28 cellular contexts compared by ENCODE assay signal in the genomic region with DNA sequence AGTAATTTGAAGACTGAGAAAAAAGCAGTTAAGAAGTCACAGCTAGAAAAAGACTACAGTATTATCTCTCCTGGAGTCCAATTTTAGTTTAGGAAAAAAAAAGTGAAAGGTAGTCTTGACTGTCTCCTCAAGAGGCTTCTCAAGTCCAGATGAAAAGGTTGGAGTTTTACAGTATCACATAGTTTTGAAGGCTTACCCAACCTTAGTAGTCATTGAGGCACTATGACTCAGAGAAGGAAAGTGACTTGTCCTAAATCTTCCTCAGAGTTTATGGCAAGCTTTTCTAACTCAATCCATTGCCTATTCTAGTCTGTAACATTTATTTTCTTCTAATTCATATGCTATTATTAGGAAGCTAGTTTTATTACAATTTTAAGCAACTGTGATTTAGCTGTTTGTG.
DNase-seq lines count a peak whose midpoint lies in the region; ATAC-seq and TF ChIP-seq lines count a peak whose summit lies in the region.
"Had no signal": no experiment of that assay in that cellular context is flagged by ENCODE, and none has a peak within 500 bp of the region (broad histone marks: within the 10 kb centered on the region; RNA-seq: fewer than 3 reads in every experiment).

No MANE protein-coding gene starts in this region.

- no peak overlapping the region for H3K23ac ChIP-seq in mesenchymal stem cell (ENCODE audit: low read length in 2 of 2)

- H3K36me3 Mint-ChIP-seq in stimulated activated memory B cell treated with anti-CD40 and anti-IgM and Interleukin-4, amounts not matched to agents 10 μg/mL and 1 μg/mL and 100 μg/mL, for 72 hours, result no peaks in the 10 kb centered on the region

- ATAC-seq in HG02870 (IDR thresholded peaks at IDR 0.05; ENCODE audit: unreplicated experiment) (no peak), GM21381 (IDR thresholded peaks at IDR 0.05; ENCODE audit: unreplicated experiment) (no peak)
- ATAC-seq in stimulated activated memory B cell treated with anti-CD40 and anti-IgM and Interleukin-4, amounts not matched to agents 10 μg/mL and 1 μg/mL and 100 μg/mL, for 72 hours, result no peak
- ATAC-seq: GM23338, left cardiac atrium had no signal

- no peaks in the 10 kb centered on the region for H3K4me1 ChIP-seq in mesenchymal stem cell (ENCODE audit: control insufficient read depth, insufficient read depth, low read depth, low read length)
- H3K4me1 ChIP-seq: Caco-2, stomach, tibial nerve had no signal

- no peak overlapping the region for H3K14ac ChIP-seq in mesenchymal stem cell (ENCODE audit: low read length in 2 of 2)

- TF ChIP-seq CTCF in choroid plexus epithelial cell (conservative IDR thresholded peaks at IDR 0.05; ENCODE audit: low read depth, low read length), result no peak

- H3K4ac ChIP-seq in mesenchymal stem cell (ENCODE audit: low read depth in 1 of 2, low read length in 2 of 2), result no peak overlapping the region

- no peak overlapping the region for H3K27ac ChIP-seq in mesenchymal stem cell (ENCODE audit: low read length, poor library complexity, severe bottlenecking)
- H3K27ac ChIP-seq: HL-60, stomach, tibial nerve had no signal

- H2AK5ac ChIP-seq in mesenchymal stem cell (ENCODE audit: low read length, severe bottlenecking), result no peak overlapping the region

- H3K4me2 ChIP-seq in mesenchymal stem cell (ENCODE audit: low read length, poor library complexity, severe bottlenecking), result no peak overlapping the region
- H3K4me2 ChIP-seq: GM23338 had no signal

- H3K4me1 Mint-ChIP-seq in stimulated activated memory B cell treated with anti-CD40 and anti-IgM and Interleukin-4, amounts not matched to agents 10 μg/mL and 1 μg/mL and 100 μg/mL, for 72 hours, result no peaks in the 10 kb centered on the region
- H3K4me1 Mint-ChIP-seq: activated CD4-positive, alpha-beta memory T cell treated with anti-CD3 and anti-CD28 coated beads, Interleukin-2, amount 10 ng/mL, durations not matched to agents 7 days and 5 days had no signal

- no peak overlapping the region for H3K9ac ChIP-seq in mesenchymal stem cell (ENCODE audit: low read length)

- no peak overlapping the region for H3K4me3 ChIP-seq in choroid plexus epithelial cell (ENCODE audit: low read depth, low read length)
- no peak overlapping the region for H3K4me3 ChIP-seq in mesenchymal stem cell (ENCODE audit: insufficient read depth in 1 of 2, low read depth in 1 of 2, low read length in 2 of 2)
- H3K4me3 ChIP-seq: GM23338, stomach, tibial nerve had no signal

- no peaks in the 10 kb centered on the region for H3K9me3 ChIP-seq in mesenchymal stem cell (ENCODE audit: control insufficient read depth, low read length)
- H3K9me3 ChIP-seq: Caco-2, stomach, tibial nerve had no signal

- no peaks in the 10 kb centered on the region for H3K79me1 ChIP-seq in mesenchymal stem cell (replicated peaks; ENCODE audit: low read length, poor library complexity, severe bottlenecking)

- DNase-seq in ELR (ENCODE audit: low read depth) (peak; percentile 69), M059J (ENCODE audit: low read depth) (peak; percentile 38), choroid plexus epithelial cell (ENCODE audit: low read depth) (peak; percentile 27), mesenchymal stem cell (peak; percentile 7), AML-193 (lab: John Stamatoyannopoulos, UW) (no peak)
- DNase-seq: activated B cell treated with CpG ODN at 0.5 μM for 24 hours; activated CD4-positive, alpha-beta memory T cell treated with anti-CD3 and anti-CD28 coated beads, Interleukin-2, amount 10 ng/mL, durations not matched to agents 7 days and 5 days; activated gamma-delta T cell treated with Interleukin-2 at 50 U/mL for 16 hours; amniotic stem cell; Caco-2; DND-41; left cardiac atrium; naive B cell; NCI-H1436 treated with DMSO at 0.1 percent for 48 hours; NCI-H526 treated with DMSO at 0.1 percent for 48 hours; occipital lobe; retina; stimulated activated CD4-positive, alpha-beta T cell treated with anti-CD3 and anti-CD28 coated beads, Interleukin-12 subunit alpha, Interleukin-12 subunit beta, amount 100 ng/mL, for 4 hours; stomach; T-helper 9 cell had no signal

- no peak overlapping the region for H2BK15ac ChIP-seq in mesenchymal stem cell (ENCODE audit: low read depth, poor library complexity, severe bottlenecking)

- H2BK120ac ChIP-seq in mesenchymal stem cell (ENCODE audit: low read depth, low read length), result no peak overlapping the region

- no peaks in the 10 kb centered on the region for H3K36me3 ChIP-seq in mesenchymal stem cell (ENCODE audit: control insufficient read depth in 1 of 2, insufficient read depth in 2 of 2, low read depth in 1 of 2, low read length in 2 of 2)
- H3K36me3 ChIP-seq: stomach, tibial nerve had no signal

- H4K91ac ChIP-seq in mesenchymal stem cell (ENCODE audit: low read length), result no peak overlapping the region

- no peak overlapping the region for H3K4me3 Mint-ChIP-seq in stimulated activated memory B cell treated with anti-CD40 and anti-IgM and Interleukin-4, amounts not matched to agents 10 μg/mL and 1 μg/mL and 100 μg/mL, for 72 hours
- H3K4me3 Mint-ChIP-seq: activated B cell treated with CpG ODN at 0.5 μM for 24 hours; activated CD4-positive, alpha-beta memory T cell treated with anti-CD3 and anti-CD28 coated beads, Interleukin-2, amount 10 ng/mL, durations not matched to agents 7 days and 5 days; B cell; GM23338; memory B cell; naive B cell had no signal

- H2AFZ ChIP-seq in mesenchymal stem cell (ENCODE audit: low read depth, low read length), result no peak overlapping the region
- H2AFZ ChIP-seq: GM23338 had no signal

- H4K8ac ChIP-seq in mesenchymal stem cell (ENCODE audit: low read length), result no peak overlapping the region

- no peaks in the 10 kb centered on the region for H3K9me3 Mint-ChIP-seq in stimulated activated memory B cell treated with anti-CD40 and anti-IgM and Interleukin-4, amounts not matched to agents 10 μg/mL and 1 μg/mL and 100 μg/mL, for 72 hours
- H3K9me3 Mint-ChIP-seq: activated B cell treated with CpG ODN at 0.5 μM for 24 hours; activated CD4-positive, alpha-beta memory T cell treated with anti-CD3 and anti-CD28 coated beads, Interleukin-2, amount 10 ng/mL, durations not matched to agents 7 days and 5 days; GM23338 had no signal

- H3K27me3 Mint-ChIP-seq in stimulated activated memory B cell treated with anti-CD40 and anti-IgM and Interleukin-4, amounts not matched to agents 10 μg/mL and 1 μg/mL and 100 μg/mL, for 72 hours, result no peaks in the 10 kb centered on the region
- H3K27me3 Mint-ChIP-seq: activated B cell treated with CpG ODN at 0.5 μM for 24 hours; activated CD4-positive, alpha-beta memory T cell treated with anti-CD3 and anti-CD28 coated beads, Interleukin-2, amount 10 ng/mL, durations not matched to agents 7 days and 5 days; B cell; memory B cell; naive B cell had no signal

- H3K27me3 ChIP-seq in mesenchymal stem cell (ENCODE audit: control insufficient read depth in 1 of 2, insufficient read depth in 1 of 2, low read length in 2 of 2), result no peaks in the 10 kb centered on the region
- H3K27me3 ChIP-seq: stomach, tibial nerve had no signal

- no peak overlapping the region for H2BK12ac ChIP-seq in mesenchymal stem cell (ENCODE audit: low read length in 2 of 2)

- no peak overlapping the region for H3K18ac ChIP-seq in mesenchymal stem cell (ENCODE audit: low read depth in 1 of 2, low read length in 2 of 2)

- no peak overlapping the region for H3K27ac Mint-ChIP-seq in stimulated activated memory B cell treated with anti-CD40 and anti-IgM and Interleukin-4, amounts not matched to agents 10 μg/mL and 1 μg/mL and 100 μg/mL, for 72 hours
- H3K27ac Mint-ChIP-seq: activated B cell treated with CpG ODN at 0.5 μM for 24 hours; activated CD4-positive, alpha-beta memory T cell treated with anti-CD3 and anti-CD28 coated beads, Interleukin-2, amount 10 ng/mL, durations not matched to agents 7 days and 5 days; B cell; GM23338; memory B cell had no signal

- H2BK5ac ChIP-seq in mesenchymal stem cell (ENCODE audit: low read depth, low read length, poor library complexity, severe bottlenecking), result no peak overlapping the region

Comparison
In these comparisons a context has a peak if more than half of its experiments do, and no peak if none do; other contexts are left out.
1. DNase-seq: peak in ELR (single experiment), M059J (single experiment), choroid plexus epithelial cell (single experiment) and mesenchymal stem cell (single experiment); none in AML-193 (0 of 2).